In genomic region chr3:191499307-191500125, GRCh38 we compare ENCODE assay signal across 10 cellular contexts. TPM values are rescaled to one million over a fixed set of nuclear protein-coding genes. Genes with fewer than 3 reads are reported as not detected.
DNase-seq lines count a peak whose midpoint lies in the region; ATAC-seq and TF ChIP-seq lines count a peak whose summit lies in the region.
"Had no signal": no experiment of that assay in that cellular context is flagged by ENCODE, and none has a peak within 500 bp of the region (broad histone marks: within the 10 kb centered on the region; RNA-seq: fewer than 3 reads in every experiment).

No MANE protein-coding gene starts in this region.

- H3K36me3 ChIP-seq in thyroid gland: no peaks in the 10 kb centered on the region

- no peaks in the 10 kb centered on the region for H3K9me3 ChIP-seq in thyroid gland

- no peak for TF ChIP-seq POLR2A in thyroid gland (IDR thresholded peaks at IDR 0.05)

- H3K27me3 ChIP-seq in thyroid gland: no peaks in the 10 kb centered on the region

- 33 to 34% methylated on average over 20 of the region's 20 CpGs for WGBS in thyroid gland, 2 donors

- H3K4me3 ChIP-seq in WI38 (ENCODE audit: low read depth, low read length) (peak overlapping the region; percentile 40), thyroid gland (replicated peaks in 1 of 3) (no peak overlapping the region)

- TF ChIP-seq CTCF in WI38 (IDR thresholded peaks at IDR 0.05; ENCODE audit: low read depth, low read length) (no peak), thyroid gland (IDR thresholded peaks at IDR 0.05) (no peak)

- no peak for ATAC-seq in HG03175 (IDR thresholded peaks at IDR 0.05; ENCODE audit: unreplicated experiment)

- H3K27ac ChIP-seq in thyroid gland: no peak overlapping the region
- H3K27ac ChIP-seq: 22Rv1 had no signal

- intact Hi-C loops in thyroid gland (cut with DNase I): no loop called here

- DNase-seq in DMS 273 (lab: John Stamatoyannopoulos, UW; ENCODE audit: unreplicated experiment) (peak; percentile 51), DMS 273 treated with DMSO at 0.1 percent for 48 hours (lab: John Stamatoyannopoulos, UW) (no peak), hypothalamus (lab: John Stamatoyannopoulos, UW) (peak in 42 of 51 donors; percentile 0 to 70 (median 26)), thyroid gland (peak; percentile 71), SW 1271 (lab: John Stamatoyannopoulos, UW) (no peak), OCI-M1 (lab: John Stamatoyannopoulos, UW) (no peak)
- DNase-seq: activated CD8-positive, alpha-beta memory T cell treated with anti-CD3 and anti-CD28 coated beads, Interleukin-2, amount 50 U/mL, for 48 hours had no signal

- no peaks in the 10 kb centered on the region for H3K4me1 ChIP-seq in thyroid gland

RNA-seq across cellular contexts. Expression of gene PYDC2, which starts 38.6 kb away (rescaled TPM):
- total RNA-seq in thyroid gland: not detected

Comparison
In these comparisons a context has a peak if more than half of its experiments do, and no peak if none do; other contexts are left out.
1. DNase-seq: peak in DMS 273 (single experiment), hypothalamus (42 of 51) and thyroid gland (2 of 2); none in DMS 273 treated with DMSO at 0.1 percent for 48 hours (single experiment), SW 1271 (0 of 2) and OCI-M1 (single experiment).